ENCODE assay signal across 20 cellular contexts in genomic region chr4:77582716-77583115, GRCh38.
DNase-seq lines count a peak whose midpoint lies in the region; ATAC-seq and FAIRE-seq lines count a peak whose summit lies in the region.
"Had no signal": no experiment of that assay in that cellular context is flagged by ENCODE, and none has a peak within 500 bp of the region (broad histone marks: within the 10 kb centered on the region; RNA-seq: fewer than 3 reads in every experiment).

No MANE protein-coding gene starts in this region.

- peaks cover 79% of the 10 kb centered on the region for H3K4me1 Mint-ChIP-seq in stimulated activated naive CD8-positive, alpha-beta T cell treated with anti-CD3 and anti-CD28 coated beads, Interleukin-15, Interleukin-2, amounts not matched to agents 100 ng/mL and 50 ng/mL, for 24 hours (ENCODE audit: low read depth)
- H3K4me1 Mint-ChIP-seq: GM23338 had no signal

- H3K9me3 Mint-ChIP-seq in stimulated activated naive CD8-positive, alpha-beta T cell treated with anti-CD3 and anti-CD28 coated beads, Interleukin-15, Interleukin-2, amounts not matched to agents 100 ng/mL and 50 ng/mL, for 24 hours = peaks cover 15% of the 10 kb centered on the region

- no peak overlapping the region for H3K4me3 Mint-ChIP-seq in stimulated activated naive CD8-positive, alpha-beta T cell treated with anti-CD3 and anti-CD28 coated beads, Interleukin-15, Interleukin-2, amounts not matched to agents 100 ng/mL and 50 ng/mL, for 24 hours
- H3K4me3 Mint-ChIP-seq: CD14-positive monocyte, GM23338 had no signal

- no peak for FAIRE-seq in RCC 7860 (lab: Jason Lieb, UNC)
- FAIRE-seq: GM12891 had no signal

- peak overlapping the region; percentile 92 for H3K27ac Mint-ChIP-seq in stimulated activated naive CD8-positive, alpha-beta T cell treated with anti-CD3 and anti-CD28 coated beads, Interleukin-15, Interleukin-2, amounts not matched to agents 100 ng/mL and 50 ng/mL, for 24 hours
- H3K27ac Mint-ChIP-seq: GM23338 had no signal

- DNase-seq in stimulated activated naive CD8-positive, alpha-beta T cell treated with anti-CD3 and anti-CD28 coated beads, Interleukin-15, Interleukin-2, amounts not matched to agents 100 U/mL and 50 U/mL, for 24 hours = no peak
- DNase-seq in RCC 7860 (ENCODE audit: low spot score) (peak; percentile 7), kidney tubule cell (ENCODE audit: low spot score) (peak; percentile 76), NCI-H1436 (lab: John Stamatoyannopoulos, UW) (no peak), NCI-H748 (lab: John Stamatoyannopoulos, UW; ENCODE audit: unreplicated experiment) (no peak)
- DNase-seq: ACHN, AML-193, HCEC 1CT, IMR-90, NCI-H1048, NCI-H146, NCI-H2081 treated with DMSO at 0.1 percent for 48 hours, NCI-H446 treated with DMSO at 0.1 percent for 48 hours, SHP77 treated with DMSO at 0.1 percent for 48 hours, SK-N-SH had no signal

- ATAC-seq in stimulated activated naive CD8-positive, alpha-beta T cell treated with anti-CD3 and anti-CD28 coated beads, Interleukin-15, Interleukin-2, amounts not matched to agents 100 U/mL and 50 U/mL, for 24 hours = no peak
- ATAC-seq in HG02840 (IDR thresholded peaks at IDR 0.05; ENCODE audit: low FRiP score, unreplicated experiment) = no peak
- ATAC-seq: GM23338 had no signal

- peaks cover 10% of the 10 kb centered on the region for H3K27me3 Mint-ChIP-seq in stimulated activated naive CD8-positive, alpha-beta T cell treated with anti-CD3 and anti-CD28 coated beads, Interleukin-15, Interleukin-2, amounts not matched to agents 100 ng/mL and 50 ng/mL, for 24 hours

- H3K36me3 Mint-ChIP-seq in stimulated activated naive CD8-positive, alpha-beta T cell treated with anti-CD3 and anti-CD28 coated beads, Interleukin-15, Interleukin-2, amounts not matched to agents 100 ng/mL and 50 ng/mL, for 24 hours (ENCODE audit: low read depth) = peaks cover 6% of the 10 kb centered on the region
- H3K36me3 Mint-ChIP-seq: CD14-positive monocyte had no signal

Comparison
In these comparisons a context has a peak if more than half of its experiments do, and no peak if none do; other contexts are left out.
1. DNase-seq: peak in RCC 7860 (single experiment) and kidney tubule cell (single experiment); none in stimulated activated naive CD8-positive, alpha-beta T cell treated with anti-CD3 and anti-CD28 coated beads, Interleukin-15, Interleukin-2, amounts not matched to agents 100 U/mL and 50 U/mL, for 24 hours (single experiment), NCI-H1436 (single experiment) and NCI-H748 (single experiment).